ENCODE assay signal across 2 cellular contexts in genomic region chr1:30875197-30875596, GRCh38.
TF ChIP-seq lines count a peak whose summit lies in the region.

No MANE protein-coding gene starts in this region.

TF ChIP-seq in IMR-90, 13 proteins besides CTCF, POLR2A, EP300 and RAD21 (continued from another document):
- no peak for TF ChIP-seq CEBPB (IDR thresholded peaks at IDR 0.05; ENCODE audit: low read depth, low read length)
- no peak for TF ChIP-seq RFX5 (IDR thresholded peaks at IDR 0.05; ENCODE audit: low read depth, low read length)
- no peak for TF ChIP-seq BHLHE40 (IDR thresholded peaks at IDR 0.05; ENCODE audit: low read depth, low read length)
- no peak for TF ChIP-seq SMC3 (IDR thresholded peaks at IDR 0.05; ENCODE audit: low read depth, low read length)
- no peak for TF ChIP-seq RCOR1 (IDR thresholded peaks at IDR 0.05; ENCODE audit: insufficient replicate concordance, low read length)
- no peak for TF ChIP-seq FOS (IDR thresholded peaks at IDR 0.05; ENCODE audit: low read depth, low read length)
- TF ChIP-seq NFE2L2 (IDR thresholded peaks at IDR 0.05; ENCODE audit: low read depth, low read length): no peak
- no peak for TF ChIP-seq USF2 (IDR thresholded peaks at IDR 0.05; ENCODE audit: low read depth, low read length)

TF ChIP-seq in neural cell, 6 proteins besides CTCF, POLR2A, EP300 and RAD21 (continued from another document):
- no peak for TF ChIP-seq REST (IDR thresholded peaks at IDR 0.05; ENCODE audit: borderline replicate concordance)
- TF ChIP-seq EZH2 (IDR thresholded peaks at IDR 0.05; ENCODE audit: borderline replicate concordance, insufficient read depth, low read length, poor library complexity, severe bottlenecking): no peak
- TF ChIP-seq MXI1 (conservative IDR thresholded peaks at IDR 0.05; ENCODE audit: poor library complexity, severe bottlenecking): no peak
- TF ChIP-seq POLR2AphosphoS5 (IDR thresholded peaks at IDR 0.05): no peak
